Comparison of ENCODE assay signal across 11 cellular contexts in genomic region chr19:43119526-43119925, GRCh38. TPM values are rescaled to one million over a fixed set of nuclear protein-coding genes. Genes with fewer than 3 reads are reported as not detected.
A peak's percentile ranks its signal among the peaks of the same experiment; 100 is the strongest.
DNase-seq lines count a peak whose midpoint lies in the region; ATAC-seq, FAIRE-seq and TF ChIP-seq lines count a peak whose summit lies in the region.
"Not testable (repeated sequence)": the region's sequence is repeated elsewhere in the genome, so short reads cannot be mapped to it uniquely, and the experiment has no call there.
"Had no signal": no experiment of that assay in that cellular context is flagged by ENCODE, and none has a peak within 500 bp of the region (broad histone marks: within the 10 kb centered on the region; RNA-seq: fewer than 3 reads in every experiment).

No MANE protein-coding gene starts in this region.

- H3K4me2 ChIP-seq in PC-3 (ENCODE audit: low read length) (peak overlapping the region; percentile 78), SK-N-SH (peak overlapping the region; percentile 61), mammary epithelial cell (ENCODE audit: insufficient read depth, low read depth, low read length) (peak overlapping the region; percentile 39)
- not testable (repeated sequence) for H3K4me2 ChIP-seq in osteoblast (ENCODE audit: insufficient read depth, low read length)

- POLR2A ChIA-PET in AG04450 (lab: Yijun Ruan, JAX); PC-3 (lab: Charles Lee; ENCODE audit: unreplicated experiment); SK-N-SH (lab: Yijun Ruan, JAX): not testable (repeated sequence)

- peak; percentile 26 for FAIRE-seq in HTR-8/SVneo (lab: Jason Lieb, UNC)

- not testable (repeated sequence) for H3K27me3 ChIP-seq in AG04450 (ENCODE audit: control insufficient read depth, insufficient read depth, low read length); PC-3 (ENCODE audit: low read length); SK-N-SH (ENCODE audit: insufficient read depth); mammary epithelial cell (ENCODE audit: insufficient read depth, low read length); osteoblast (ENCODE audit: insufficient read depth, low read length)

- not testable (repeated sequence) for BruUV-seq in PC-3 (replicated peaks; lab: Mats Ljungman, UMichigan); mammary epithelial cell (replicated peaks; lab: Mats Ljungman, UMichigan)

- CTCF ChIA-PET in AG04450 (lab: Charles Lee); PC-3 (lab: Charles Lee); SK-N-SH (lab: Yijun Ruan, JAX); mammary epithelial cell (lab: Charles Lee; ENCODE audit: low non-redundant PET): not testable (repeated sequence)

- TF ChIP-seq EP300 in SK-N-SH (IDR thresholded peaks at IDR 0.05; ENCODE audit: borderline replicate concordance in 1 of 2, low read depth in 1 of 2, low read length in 1 of 2), result not testable (repeated sequence)

- TF ChIP-seq RAD21 in SK-N-SH (IDR thresholded peaks at IDR 0.05; ENCODE audit: low read length), result not testable (repeated sequence)

- not testable (repeated sequence) for H3K79me2 ChIP-seq in PC-3 (ENCODE audit: low read length); SK-N-SH (ENCODE audit: insufficient read depth); mammary epithelial cell (ENCODE audit: insufficient read depth, low read length); osteoblast (ENCODE audit: insufficient read depth, low read length)

- H3K4me3 ChIP-seq in AG04450 (ENCODE audit: low read depth, low read length); PC-3 (ENCODE audit: low read length); SK-N-SH (ENCODE audit: low read depth in 2 of 2, low read length in 1 of 2); mammary epithelial cell (replicated peaks in 1 of 3; ENCODE audit: insufficient read depth in 1 of 3, low read depth in 2 of 3, low read length in 3 of 3); fibroblast of villous mesenchyme (ENCODE audit: low read depth, low read length); osteoblast (ENCODE audit: insufficient read depth, low read length): not testable (repeated sequence)

- H3K9me2 ChIP-seq in PC-3 (replicated peaks; ENCODE audit: low read length); SK-N-SH: not testable (repeated sequence)

- peak; percentile 48 for ATAC-seq in PC-3

- H3K9me3 ChIP-seq in AG04450 (ENCODE audit: control insufficient read depth, insufficient read depth, low read length); PC-3 (ENCODE audit: low read length); SK-N-SH; mammary epithelial cell (replicated peaks; ENCODE audit: insufficient read depth, low read length); osteoblast (ENCODE audit: low read depth, low read length): not testable (repeated sequence)

- H3K36me3 ChIP-seq in PC-3 (ENCODE audit: low read depth, low read length); SK-N-SH (replicated peaks in 1 of 2; ENCODE audit: control insufficient read depth in 1 of 2, insufficient read depth in 2 of 2, low read length in 1 of 2); mammary epithelial cell (ENCODE audit: insufficient read depth, low read length); osteoblast (ENCODE audit: insufficient read depth, low read length): not testable (repeated sequence)

- H4K20me1 ChIP-seq in PC-3 (ENCODE audit: low read length); SK-N-SH (ENCODE audit: insufficient read depth); mammary epithelial cell (ENCODE audit: insufficient read depth, low read length); osteoblast (ENCODE audit: insufficient read depth, low read length): not testable (repeated sequence)

- TF ChIP-seq CTCF in AG04450 (IDR thresholded peaks at IDR 0.05; ENCODE audit: low read depth, low read length); PC-3 (conservative IDR thresholded peaks at IDR 0.05; ENCODE audit: low read depth, low read length); SK-N-SH (IDR thresholded peaks at IDR 0.05); mammary epithelial cell (conservative IDR thresholded peaks at IDR 0.05 in 1 of 2, IDR thresholded peaks at IDR 0.05 in 1 of 2; ENCODE audit: extremely low read depth in 1 of 2, insufficient read depth in 1 of 2, low read depth in 1 of 2, low read length in 2 of 2); fibroblast of villous mesenchyme (IDR thresholded peaks at IDR 0.05; ENCODE audit: insufficient read depth, low read depth, low read length); osteoblast (IDR thresholded peaks at IDR 0.05; ENCODE audit: extremely low read depth, low read depth, low read length): not testable (repeated sequence)

- 10% methylated on average over 3 of the region's 3 CpGs for WGBS in SK-N-SH (ENCODE audit: low lambda C conversion rate)
- 46% methylated on average over 3 of the region's 3 CpGs for WGBS in mammary epithelial cell (ENCODE audit: low coverage, missing lambda C conversion rate)

- H3K4me1 ChIP-seq in PC-3 (ENCODE audit: insufficient read depth, low read length) (peaks cover 32% of the 10 kb centered on the region), SK-N-SH (ENCODE audit: control insufficient read depth in 1 of 2, insufficient read depth in 2 of 2, low read depth in 1 of 2, low read length in 1 of 2) (peaks cover 0 to 24% of the 10 kb centered on the region in 2 experiments; a peak in 1 of 4 replicates), mammary epithelial cell (ENCODE audit: insufficient read depth, low read length) (peaks cover 29% of the 10 kb centered on the region), osteoblast (ENCODE audit: insufficient read depth, low read length) (peaks cover 15% of the 10 kb centered on the region)

- intact Hi-C loops in PC-3 (cut with micrococcal nuclease); mammary epithelial cell (cut with micrococcal nuclease): not testable (repeated sequence)

- H3K9ac ChIP-seq in PC-3 (ENCODE audit: low read length) (0 out of 2 replicates have a peak overlapping the region, but pooled peaks have one; percentile 8), SK-N-SH (peak overlapping the region; percentile 74)
- not testable (repeated sequence) for H3K9ac ChIP-seq in mammary epithelial cell (ENCODE audit: insufficient read depth, low read length)

- DNase-seq in AG04450 (ENCODE audit: low read depth, low spot score); HTR-8/SVneo (ENCODE audit: insufficient read length, low spot score); SK-N-SH; mammary epithelial cell; osteoblast (ENCODE audit: insufficient read length, low spot score, missing footprints): not testable (repeated sequence)
- DNase-seq in H4 (ENCODE audit: low spot score) (peak; percentile 11), PC-3 (peak; percentile 38), fibroblast of villous mesenchyme (ENCODE audit: low read depth) (peak; percentile 19)

- H3F3A ChIP-seq in PC-3 (ENCODE audit: low read length, unreplicated experiment), result not testable (repeated sequence)
- H3F3A ChIP-seq in SK-N-SH (replicated peaks; ENCODE audit: insufficient read depth), result peaks cover 24% of the 10 kb centered on the region

- H3K27ac ChIP-seq in AG04450 (ENCODE audit: low read depth, low read length), result peak overlapping the region; percentile 77
- peak overlapping the region; percentile 78 for H3K27ac ChIP-seq in PC-3 (ENCODE audit: low read length)
- H3K27ac ChIP-seq in SK-N-SH (ENCODE audit: low read depth in 2 of 2, low read length in 1 of 2), result peak overlapping the region; percentile 65 to 94; a peak in 3 of 4 replicates
- H3K27ac ChIP-seq in mammary epithelial cell (ENCODE audit: insufficient read depth, low read depth, low read length), result peak overlapping the region; percentile 69
- peak overlapping the region; percentile 59 for H3K27ac ChIP-seq in osteoblast (ENCODE audit: low read depth, low read length)

- H2AFZ ChIP-seq in PC-3 (ENCODE audit: low read length), result not testable (repeated sequence)
- 0 out of 2 replicates have a peak overlapping the region, but pooled peaks have one; percentile 61 for H2AFZ ChIP-seq in SK-N-SH (ENCODE audit: low read depth)
- peak overlapping the region; percentile 31 for H2AFZ ChIP-seq in mammary epithelial cell (ENCODE audit: low read depth, low read length)
- peak overlapping the region; percentile 46 for H2AFZ ChIP-seq in osteoblast (ENCODE audit: low read length)

- in situ Hi-C loops in mammary epithelial cell (cut with MboI; ENCODE audit: low sequenced_read_pairs in 2 of 2), result not testable (repeated sequence)

- dilution Hi-C loops in mammary epithelial cell (cut with HindIII; ENCODE audit: low sequenced_read_pairs), result not testable (repeated sequence)

TF ChIP-seq in SK-N-SH, 30 proteins besides CTCF, POLR2A, EP300 and RAD21:
- peak; percentile 71 for TF ChIP-seq POLR2AphosphoS5 (IDR thresholded peaks at IDR 0.05; ENCODE audit: low read depth, low read length)
TF ChIP-seq in SK-N-SH: peak in this region for 1; not testable (repeated sequence) for 29.

RNA-seq across cellular contexts. Expression of gene PSG2, which starts 37.0 kb away (rescaled TPM):
- 0.71 and 1.0 TPM in 2 replicates for polyA plus RNA-seq in AG04450 (2011; rRNA removed)
- polyA minus RNA-seq in AG04450 (2011; rRNA and poly(A)+ RNA removed), result not detected in 2 replicates
- not detected in 2 replicates for total RNA-seq in H4 (2014; rRNA removed; shearing (Covaris generic))
- total RNA-seq in PC-3 (2014; rRNA removed), result not detected in 2 replicates
- polyA plus RNA-seq in SK-N-SH (2012; rRNA removed), result 0.16 and 0.31 TPM in 2 replicates
- 0.21 and 0.28 TPM in 2 replicates for polyA plus RNA-seq in SK-N-SH (2012; cell fraction: cytosol; rRNA removed)
- polyA plus RNA-seq in SK-N-SH (2012; cell fraction: nucleus; rRNA removed), result 0.16 and 0.45 TPM in 2 replicates
- total RNA-seq in mammary epithelial cell, result not detected
- polyA plus RNA-seq in mammary epithelial cell, result 0.05 TPM
- polyA minus RNA-seq in mammary epithelial cell, result not detected
- 0.32 and 5.2 TPM in 2 replicates for total RNA-seq in fibroblast of villous mesenchyme
- total RNA-seq in osteoblast, result 0.29 TPM in 1 of 2 replicates, not detected in the other
- total RNA-seq: A673, Calu3, H9 had no signal
